21 cellular contexts compared by ENCODE assay signal in the genomic region with DNA sequence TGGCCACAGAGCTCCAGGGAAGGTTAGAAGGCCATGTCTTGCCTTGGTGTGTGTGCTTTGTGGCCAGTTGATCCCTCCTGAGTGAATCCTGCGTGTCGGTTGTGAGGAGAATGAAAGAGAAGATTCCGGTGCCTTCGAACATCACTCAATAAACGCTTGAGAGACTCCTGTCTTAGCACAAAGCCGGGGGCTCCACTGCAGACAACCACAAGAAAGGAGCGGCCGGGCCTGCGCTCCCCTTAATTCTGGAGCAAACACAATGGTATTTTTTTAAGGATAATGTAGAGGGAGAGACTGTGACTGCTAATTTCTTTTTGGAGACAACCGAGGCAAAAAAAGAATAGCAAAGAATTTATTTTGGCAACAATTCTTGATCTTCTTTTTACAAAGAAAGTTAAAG.
DNase-seq lines count a peak whose midpoint lies in the region; ATAC-seq and TF ChIP-seq lines count a peak whose summit lies in the region.
"Had no signal": no experiment of that assay in that cellular context is flagged by ENCODE, and none has a peak within 500 bp of the region (broad histone marks: within the 10 kb centered on the region; RNA-seq: fewer than 3 reads in every experiment).

No MANE protein-coding gene starts in this region.

- no peak overlapping the region for H3K4me3 Mint-ChIP-seq in GM23338
- no peak overlapping the region for H3K4me3 Mint-ChIP-seq in endodermal cell
- H3K4me3 Mint-ChIP-seq in activated CD4-positive, alpha-beta T cell treated with anti-CD3 and anti-CD28 coated beads, Interleukin-2, amount 10 ng/mL, durations not matched to agents 24 days and 14 days = no peak overlapping the region
- H3K4me3 Mint-ChIP-seq: CD14-positive monocyte; CD4-positive, alpha-beta memory T cell; CD4-positive, CD25-positive, alpha-beta regulatory T cell; CD8-positive, alpha-beta memory T cell had no signal

- H3K4me3 ChIP-seq in GM23338 (no peak overlapping the region), HCT116 (replicated peaks in 1 of 2; ENCODE audit: low read depth in 1 of 2, low read length in 2 of 2) (no peak overlapping the region), endodermal cell (ENCODE audit: low read length) (no peak overlapping the region)
- H3K4me3 ChIP-seq: BLaER1 had no signal

- TF ChIP-seq POLR2A in HCT116 (IDR thresholded peaks at IDR 0.05; ENCODE audit: borderline replicate concordance, extremely low read depth, insufficient read depth, insufficient read length) = no peak

- H3K27ac ChIP-seq in GM23338 (ENCODE audit: low read depth) = no peak overlapping the region
- no peak overlapping the region for H3K27ac ChIP-seq in HCT116 (ENCODE audit: low read depth, low read length)
- no peak overlapping the region for H3K27ac ChIP-seq in endodermal cell (ENCODE audit: low read depth, low read length)
- H3K27ac ChIP-seq in foreskin keratinocyte = no peak overlapping the region
- H3K27ac ChIP-seq: BLaER1 had no signal

- WGBS in endodermal cell (ENCODE audit: insufficient coverage in 1 of 2, insufficient read length in 1 of 2), 2 experiments = 91 to 93% methylated on average over 10 of the region's 10 CpGs

- H3K4me2 ChIP-seq in GM23338 (no peak overlapping the region), HCT116 (ENCODE audit: low read length) (peak overlapping the region; percentile 31; the same call in 1 of the 2 replicates)
- H3K4me2 ChIP-seq: BLaER1 had no signal

- H3K36me3 Mint-ChIP-seq in GM23338 (ENCODE audit: low read depth) = no peaks in the 10 kb centered on the region
- H3K36me3 Mint-ChIP-seq in endodermal cell (ENCODE audit: low read depth) = no peaks in the 10 kb centered on the region
- H3K36me3 Mint-ChIP-seq in activated CD4-positive, alpha-beta T cell treated with anti-CD3 and anti-CD28 coated beads, Interleukin-2, amount 10 ng/mL, durations not matched to agents 24 days and 14 days (ENCODE audit: low read depth) = no peaks in the 10 kb centered on the region
- H3K36me3 Mint-ChIP-seq: CD14-positive monocyte; CD4-positive, alpha-beta memory T cell; CD4-positive, CD25-positive, alpha-beta regulatory T cell; CD8-positive, alpha-beta memory T cell had no signal

- POLR2A ChIA-PET in HCT116 (lab: Charles Lee) = no interaction called here

- H3K9me3 ChIP-seq in HCT116 (ENCODE audit: control insufficient read depth in 1 of 2, insufficient read depth in 1 of 2, low read depth in 1 of 2, low read length in 2 of 2) (no peaks in the 10 kb centered on the region), endodermal cell (ENCODE audit: control insufficient read depth, low read length) (no peaks in the 10 kb centered on the region)
- H3K9me3 ChIP-seq: BE2C, BLaER1 had no signal

- ATAC-seq in GM23338 (no peak), HCT116 (no peak), HG02763 (IDR thresholded peaks at IDR 0.05; ENCODE audit: unreplicated experiment) (no peak), foreskin keratinocyte (no peak)

- no peaks in the 10 kb centered on the region for H3K9me3 Mint-ChIP-seq in GM23338
- no peaks in the 10 kb centered on the region for H3K9me3 Mint-ChIP-seq in endodermal cell
- no peaks in the 10 kb centered on the region for H3K9me3 Mint-ChIP-seq in activated CD4-positive, alpha-beta T cell treated with anti-CD3 and anti-CD28 coated beads, Interleukin-2, amount 10 ng/mL, durations not matched to agents 24 days and 14 days
- H3K9me3 Mint-ChIP-seq: CD8-positive, alpha-beta memory T cell had no signal

- no peak overlapping the region for H3K9ac ChIP-seq in HCT116 (ENCODE audit: low read length)
- no peak overlapping the region for H3K9ac ChIP-seq in endodermal cell (ENCODE audit: extremely low read depth, low read length, poor library complexity, severe bottlenecking)
- H3K9ac ChIP-seq: BLaER1 had no signal

- H3K27ac Mint-ChIP-seq in GM23338 = peak overlapping the region; percentile 57; the same call in 1 of the 2 replicates
- H3K27ac Mint-ChIP-seq in endodermal cell = no peak overlapping the region
- no peak overlapping the region for H3K27ac Mint-ChIP-seq in activated CD4-positive, alpha-beta T cell treated with anti-CD3 and anti-CD28 coated beads, Interleukin-2, amount 10 ng/mL, durations not matched to agents 24 days and 14 days
- H3K27ac Mint-ChIP-seq: CD14-positive monocyte; CD4-positive, alpha-beta memory T cell; CD4-positive, CD25-positive, alpha-beta regulatory T cell; CD8-positive, alpha-beta memory T cell had no signal

- H3K36me3 ChIP-seq in GM23338 (ENCODE audit: insufficient read depth) (no peaks in the 10 kb centered on the region), HCT116 (ENCODE audit: control insufficient read depth in 1 of 2, insufficient read depth in 2 of 2, low read length in 2 of 2) (no peaks in the 10 kb centered on the region), endodermal cell (ENCODE audit: control insufficient read depth, insufficient read depth, low read length) (no peaks in the 10 kb centered on the region)
- H3K36me3 ChIP-seq: BE2C, BLaER1 had no signal

- TF ChIP-seq CTCF in GM23338 (conservative IDR thresholded peaks at IDR 0.05; ENCODE audit: low read depth in 2 of 2) (no peak), HCT116 (IDR thresholded peaks at IDR 0.05 in 2 of 3, conservative IDR thresholded peaks at IDR 0.05 in 1 of 3; ENCODE audit: borderline replicate concordance in 1 of 3, insufficient read depth in 1 of 3, low read depth in 2 of 3, low read length in 2 of 3) (no peak), endodermal cell (conservative IDR thresholded peaks at IDR 0.05) (no peak), foreskin keratinocyte (conservative IDR thresholded peaks at IDR 0.05) (no peak)

- H3K4me1 ChIP-seq in GM23338 (ENCODE audit: insufficient read depth) = no peaks in the 10 kb centered on the region
- peaks cover 0 to 23% of the 10 kb centered on the region in 2 experiments; a peak in 2 of 4 replicates for H3K4me1 ChIP-seq in HCT116 (ENCODE audit: control insufficient read depth in 1 of 2, insufficient read depth in 2 of 2, low read length in 2 of 2)
- no peaks in the 10 kb centered on the region for H3K4me1 ChIP-seq in endodermal cell (ENCODE audit: control insufficient read depth, insufficient read depth, low read length)
- no peaks in the 10 kb centered on the region for H3K4me1 ChIP-seq in foreskin keratinocyte
- H3K4me1 ChIP-seq: BE2C had no signal

- no peaks in the 10 kb centered on the region for H3K27me3 ChIP-seq in GM23338 (ENCODE audit: insufficient read depth)
- no peaks in the 10 kb centered on the region for H3K27me3 ChIP-seq in HCT116 (ENCODE audit: insufficient read depth, low read length)
- no peaks in the 10 kb centered on the region for H3K27me3 ChIP-seq in endodermal cell (ENCODE audit: control insufficient read depth, insufficient read depth, low read length, poor library complexity, severe bottlenecking)
- no peaks in the 10 kb centered on the region for H3K27me3 ChIP-seq in foreskin keratinocyte
- H3K27me3 ChIP-seq: BE2C, BLaER1 had no signal

- no peaks in the 10 kb centered on the region for H3F3A ChIP-seq in GM23338 (replicated peaks; ENCODE audit: low read depth)

- TF ChIP-seq RAD21 in HCT116 (IDR thresholded peaks at IDR 0.05; ENCODE audit: low read depth) = no peak

- H2AFZ ChIP-seq in GM23338 = no peak overlapping the region
- no peak overlapping the region for H2AFZ ChIP-seq in HCT116 (ENCODE audit: low read depth, low read length, poor library complexity, severe bottlenecking)

- peaks cover 6% of the 10 kb centered on the region; the same call in 2 of the 3 replicates for H3K4me1 Mint-ChIP-seq in GM23338
- no peaks in the 10 kb centered on the region for H3K4me1 Mint-ChIP-seq in endodermal cell
- H3K4me1 Mint-ChIP-seq in activated CD4-positive, alpha-beta T cell treated with anti-CD3 and anti-CD28 coated beads, Interleukin-2, amount 10 ng/mL, durations not matched to agents 24 days and 14 days = peaks cover 3% of the 10 kb centered on the region
- H3K4me1 Mint-ChIP-seq: CD14-positive monocyte; CD8-positive, alpha-beta memory T cell had no signal

- no peaks in the 10 kb centered on the region for H4K20me1 ChIP-seq in GM23338 (replicated peaks; ENCODE audit: insufficient read depth)
- no peaks in the 10 kb centered on the region for H4K20me1 ChIP-seq in HCT116 (ENCODE audit: insufficient read depth)
- H4K20me1 ChIP-seq: BLaER1 had no signal

- H3K79me2 ChIP-seq in GM23338 (replicated peaks; ENCODE audit: insufficient read depth) (no peaks in the 10 kb centered on the region), HCT116 (ENCODE audit: insufficient read depth, low read length) (no peaks in the 10 kb centered on the region)

- RAD21 ChIA-PET in HCT116 (lab: Charles Lee; ENCODE audit: low non-redundant PET in 1 of 2, low total read pairs in 2 of 2, uncharacterized antibody in 2 of 2, unreplicated experiment in 2 of 2) = no interaction called here

- peaks cover 5% of the 10 kb centered on the region for H3K27me3 Mint-ChIP-seq in GM23338 (ENCODE audit: insufficient read depth, low read depth, poor library complexity)
- no peaks in the 10 kb centered on the region for H3K27me3 Mint-ChIP-seq in endodermal cell (ENCODE audit: insufficient read depth)
- H3K27me3 Mint-ChIP-seq in activated CD4-positive, alpha-beta T cell treated with anti-CD3 and anti-CD28 coated beads, Interleukin-2, amount 10 ng/mL, durations not matched to agents 24 days and 14 days = no peaks in the 10 kb centered on the region
- H3K27me3 Mint-ChIP-seq: CD4-positive, CD25-positive, alpha-beta regulatory T cell had no signal

- DNase-seq in GM23338 (ENCODE audit: low spot score) (no peak), HCT116 (ENCODE audit: low read depth, low spot score) (no peak), endodermal cell (peak; percentile 12), foreskin keratinocyte (no peak)
- no peak for DNase-seq in activated CD4-positive, alpha-beta T cell treated with anti-CD3 and anti-CD28 coated beads, Interleukin-2, amount 10 ng/mL, durations not matched to agents 24 days and 14 days
- DNase-seq: 8988T; ACHN; BE2C; C1 segment of cervical spinal cord; CD4-positive, alpha-beta memory T cell; CD4-positive, CD25-positive, alpha-beta regulatory T cell; CD8-positive, alpha-beta memory T cell; COR-L47; DMS 273 treated with DMSO at 0.1 percent for 48 hours; DMS153; DMS53; DMS79; GF-D8 had no signal

- no TSS peak for BruUV-seq in HCT116 (replicated peaks; lab: Mats Ljungman, UMichigan)

- H3K9me2 ChIP-seq in GM23338 (ENCODE audit: insufficient read depth) (no peaks in the 10 kb centered on the region), HCT116 (ENCODE audit: insufficient read depth) (no peaks in the 10 kb centered on the region)

- intact Hi-C loops in HCT116 (cut with micrococcal nuclease) = no loop called here
- intact Hi-C loops in activated CD4-positive, alpha-beta T cell treated with anti-CD3 and anti-CD28 coated beads, Interleukin-2, amount 10 ng/mL, durations not matched to agents 24 days and 14 days (cut with micrococcal nuclease) = no loop called here

- CTCF ChIA-PET in HCT116 (lab: Charles Lee) = no interaction called here

TF ChIP-seq in HCT116, 20 proteins besides CTCF, POLR2A, EP300 and RAD21:
- TF ChIP-seq TCF7L2 (IDR thresholded peaks at IDR 0.05; ENCODE audit: borderline replicate concordance, extremely low read depth, insufficient read depth, insufficient read length) (no peak), CBX3 (IDR thresholded peaks at IDR 0.05; ENCODE audit: low read depth) (no peak), EGR1 (IDR thresholded peaks at IDR 0.05; ENCODE audit: low read depth) (no peak)
